ENCODE assay signal across 8 cellular contexts in the genomic region with DNA sequence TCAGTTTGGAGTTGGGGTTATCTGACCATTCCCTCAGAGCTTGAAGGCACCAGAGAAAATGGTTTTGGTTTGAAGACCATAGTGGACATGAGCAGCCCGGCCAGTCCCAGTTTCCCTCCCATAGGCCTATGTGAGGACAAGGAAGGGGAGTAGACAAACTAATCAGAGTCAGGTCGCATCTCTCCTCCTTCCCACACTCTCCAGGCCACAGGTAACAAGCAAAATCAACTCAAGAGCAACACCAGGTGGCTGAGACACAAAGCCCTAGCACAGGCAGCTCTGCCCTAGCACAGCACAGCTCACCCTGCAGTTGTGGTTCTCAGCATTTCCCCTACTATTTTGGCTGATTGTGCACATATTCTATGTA.
DNase-seq lines count a peak whose midpoint lies in the region; ATAC-seq, FAIRE-seq and TF ChIP-seq lines count a peak whose summit lies in the region.

No MANE protein-coding gene starts in this region.

- in situ Hi-C loops in GM13977 (cut with MboI; ENCODE audit: low pct_unique_long_range_greater_than_20kb, low sequenced_read_pairs, unreplicated experiment), result no loop called here

- no peaks in the 10 kb centered on the region for H3K9me3 Mint-ChIP-seq in effector memory CD8-positive, alpha-beta T cell

- no peak for DNase-seq in GM13977 (ENCODE audit: low spot score)
- DNase-seq in RWPE2 (ENCODE audit: low spot score), result no peak
- DNase-seq in effector memory CD8-positive, alpha-beta T cell, result peak; percentile 60 to 69 (median 61)
- DNase-seq in NCI-H510A (lab: John Stamatoyannopoulos, UW), result no peak
- no peak for DNase-seq in UCSD-AML1 (lab: John Stamatoyannopoulos, UW; ENCODE audit: unreplicated experiment)
- DNase-seq in H54 (ENCODE audit: insufficient read length, low spot score), result no peak
- DNase-seq in nucleus accumbens (lab: John Stamatoyannopoulos, UW), result no peak

- no peaks in the 10 kb centered on the region for H3K27me3 Mint-ChIP-seq in effector memory CD8-positive, alpha-beta T cell

- no peaks in the 10 kb centered on the region for H3K27me3 ChIP-seq in RWPE2 (ENCODE audit: insufficient read depth, poor library complexity, severe bottlenecking)

- peak overlapping the region; percentile 95 to 98 for H3K27ac Mint-ChIP-seq in effector memory CD8-positive, alpha-beta T cell

- TF ChIP-seq CTCF in GM13977 (IDR thresholded peaks at IDR 0.05; ENCODE audit: extremely low read depth, insufficient read depth, missing control alignments) (peak; percentile 80), RWPE2 (IDR thresholded peaks at IDR 0.05; ENCODE audit: poor library complexity, severe bottlenecking) (no peak)

- H3K4me1 ChIP-seq in RWPE2 (ENCODE audit: insufficient read depth, poor library complexity, severe bottlenecking), result no peaks in the 10 kb centered on the region

- H3K4me3 Mint-ChIP-seq in effector memory CD8-positive, alpha-beta T cell, result peak overlapping the region; percentile 90 to 100

- no peak for FAIRE-seq in H54 (lab: Jason Lieb, UNC)

- no peak overlapping the region for H3K27ac ChIP-seq in RWPE2 (ENCODE audit: poor library complexity, severe bottlenecking)

- H3K4me1 Mint-ChIP-seq in effector memory CD8-positive, alpha-beta T cell (ENCODE audit: low read depth in 2 of 2), result peaks cover 58 to 81% of the 10 kb centered on the region in 2 donors

- ATAC-seq in HG02610 (IDR thresholded peaks at IDR 0.05; ENCODE audit: unreplicated experiment) (peak; percentile 45), RWPE2 (ENCODE audit: low read depth) (peak; percentile 27; the same call in 1 of the 3 replicates)
- peak; percentile 70 for ATAC-seq in effector memory CD8-positive, alpha-beta T cell (replicated peaks)

- TF ChIP-seq POLR2A in H54 (IDR thresholded peaks at IDR 0.05; ENCODE audit: low read depth, low read length), result no peak

- H3K4me3 ChIP-seq in RWPE2 (ENCODE audit: severe bottlenecking), result no peak overlapping the region

- H3K36me3 ChIP-seq in RWPE2 (ENCODE audit: low read depth), result peaks cover 52% of the 10 kb centered on the region

- H3K36me3 Mint-ChIP-seq in effector memory CD8-positive, alpha-beta T cell (ENCODE audit: insufficient read depth), result peaks cover 83% of the 10 kb centered on the region

- no peaks in the 10 kb centered on the region for H3K9me3 ChIP-seq in RWPE2 (ENCODE audit: severe bottlenecking)

Comparison
In these comparisons a context has a peak if more than half of its experiments do, and no peak if none do; other contexts are left out.
1. DNase-seq: peak in effector memory CD8-positive, alpha-beta T cell (3 of 3); none in GM13977 (single experiment), RWPE2 (single experiment), NCI-H510A (single experiment), UCSD-AML1 (single experiment), H54 (single experiment) and nucleus accumbens (0 of 56).
2. Peak in every context shown above with its lines, with median percentiles within 50 percentile points of each other: ATAC-seq.